ENCODE assay signal across 1 cellular context in the genomic region with DNA sequence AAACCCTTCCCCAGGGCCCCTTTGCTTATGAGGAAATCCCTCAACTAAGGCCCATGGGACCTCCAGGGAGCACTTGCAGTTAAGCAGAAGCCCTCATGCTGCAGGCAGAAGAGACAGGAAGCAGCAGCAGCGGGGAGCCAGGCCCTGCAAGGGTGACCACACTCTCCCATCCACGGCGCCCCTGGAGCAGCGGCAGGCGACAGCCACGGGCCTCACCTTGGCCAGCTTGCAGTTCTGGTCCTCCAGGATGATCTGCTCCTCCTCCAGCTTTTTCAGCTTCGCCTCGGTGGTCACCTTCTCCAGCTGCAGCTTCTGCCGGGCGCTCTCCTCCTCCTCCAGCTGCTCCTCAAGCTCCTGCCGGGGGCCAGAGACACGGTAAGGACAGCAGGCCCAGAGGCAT.
TF ChIP-seq lines count a peak whose summit lies in the region.

No MANE protein-coding gene starts in this region.

TF ChIP-seq in H1, 55 proteins besides CTCF, POLR2A, EP300 and RAD21:
- TF ChIP-seq, protein P1, sequence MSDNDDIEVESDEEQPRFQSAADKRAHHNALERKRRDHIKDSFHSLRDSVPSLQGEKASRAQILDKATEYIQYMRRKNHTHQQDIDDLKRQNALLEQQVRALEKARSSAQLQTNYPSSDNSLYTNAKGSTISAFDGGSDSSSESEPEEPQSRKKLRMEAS (IDR thresholded peaks at IDR 0.05), result no peak
- no peak for TF ChIP-seq BCL11A (IDR thresholded peaks at IDR 0.05; ENCODE audit: low read depth in 2 of 2, low read length in 2 of 2)
- TF ChIP-seq EZH2 (IDR thresholded peaks at IDR 0.05; ENCODE audit: low read depth, low read length, severe bottlenecking), result no peak
- no peak for TF ChIP-seq HDAC2 (IDR thresholded peaks at IDR 0.05; ENCODE audit: borderline replicate concordance in 1 of 2, low read depth in 2 of 2, low read length in 2 of 2)
- no peak for TF ChIP-seq SP4 (IDR thresholded peaks at IDR 0.05; ENCODE audit: low read length)
- TF ChIP-seq BACH1 (IDR thresholded peaks at IDR 0.05; ENCODE audit: low read length), result no peak
- TF ChIP-seq CREB1 (IDR thresholded peaks at IDR 0.05), result no peak
- TF ChIP-seq FOSL1 (IDR thresholded peaks at IDR 0.05; ENCODE audit: insufficient read depth, low read depth, low read length), result no peak
- no peak for TF ChIP-seq SUZ12 (IDR thresholded peaks at IDR 0.05; ENCODE audit: low read length)
- TF ChIP-seq SIRT6 (IDR thresholded peaks at IDR 0.05; ENCODE audit: low read length), result no peak
- TF ChIP-seq CTBP2 (IDR thresholded peaks at IDR 0.05; ENCODE audit: borderline replicate concordance, insufficient read depth, insufficient read length, low read length), result no peak
- TF ChIP-seq TEAD4 (IDR thresholded peaks at IDR 0.05; ENCODE audit: low read depth, low read length), result no peak
- TF ChIP-seq CHD2 (IDR thresholded peaks at IDR 0.05; ENCODE audit: low read length), result no peak
- no peak for TF ChIP-seq ASH2L (IDR thresholded peaks at IDR 0.05; ENCODE audit: low read length)
- no peak for TF ChIP-seq CBX5 (IDR thresholded peaks at IDR 0.05; ENCODE audit: low read depth, low read length)
- TF ChIP-seq RFX5 (IDR thresholded peaks at IDR 0.05; ENCODE audit: borderline replicate concordance, low read depth, low read length), result no peak
- no peak for TF ChIP-seq CEBPB (IDR thresholded peaks at IDR 0.05; ENCODE audit: low read depth, low read length)
- TF ChIP-seq, protein P2, sequence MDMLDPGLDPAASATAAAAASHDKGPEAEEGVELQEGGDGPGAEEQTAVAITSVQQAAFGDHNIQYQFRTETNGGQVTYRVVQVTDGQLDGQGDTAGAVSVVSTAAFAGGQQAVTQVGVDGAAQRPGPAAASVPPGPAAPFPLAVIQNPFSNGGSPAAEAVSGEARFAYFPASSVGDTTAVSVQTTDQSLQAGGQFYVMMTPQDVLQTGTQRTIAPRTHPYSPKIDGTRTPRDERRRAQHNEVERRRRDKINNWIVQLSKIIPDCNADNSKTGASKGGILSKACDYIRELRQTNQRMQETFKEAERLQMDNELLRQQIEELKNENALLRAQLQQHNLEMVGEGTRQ (IDR thresholded peaks at IDR 0.05; ENCODE audit: low read length), result no peak
- TF ChIP-seq NANOG (IDR thresholded peaks at IDR 0.05; ENCODE audit: insufficient read depth, low read depth, low read length, poor library complexity, severe bottlenecking), result no peak
- no peak for TF ChIP-seq SP1 (IDR thresholded peaks at IDR 0.05; ENCODE audit: low read depth, low read length)
